Comparison of ENCODE assay signal across 1 cellular context in the genomic region with DNA sequence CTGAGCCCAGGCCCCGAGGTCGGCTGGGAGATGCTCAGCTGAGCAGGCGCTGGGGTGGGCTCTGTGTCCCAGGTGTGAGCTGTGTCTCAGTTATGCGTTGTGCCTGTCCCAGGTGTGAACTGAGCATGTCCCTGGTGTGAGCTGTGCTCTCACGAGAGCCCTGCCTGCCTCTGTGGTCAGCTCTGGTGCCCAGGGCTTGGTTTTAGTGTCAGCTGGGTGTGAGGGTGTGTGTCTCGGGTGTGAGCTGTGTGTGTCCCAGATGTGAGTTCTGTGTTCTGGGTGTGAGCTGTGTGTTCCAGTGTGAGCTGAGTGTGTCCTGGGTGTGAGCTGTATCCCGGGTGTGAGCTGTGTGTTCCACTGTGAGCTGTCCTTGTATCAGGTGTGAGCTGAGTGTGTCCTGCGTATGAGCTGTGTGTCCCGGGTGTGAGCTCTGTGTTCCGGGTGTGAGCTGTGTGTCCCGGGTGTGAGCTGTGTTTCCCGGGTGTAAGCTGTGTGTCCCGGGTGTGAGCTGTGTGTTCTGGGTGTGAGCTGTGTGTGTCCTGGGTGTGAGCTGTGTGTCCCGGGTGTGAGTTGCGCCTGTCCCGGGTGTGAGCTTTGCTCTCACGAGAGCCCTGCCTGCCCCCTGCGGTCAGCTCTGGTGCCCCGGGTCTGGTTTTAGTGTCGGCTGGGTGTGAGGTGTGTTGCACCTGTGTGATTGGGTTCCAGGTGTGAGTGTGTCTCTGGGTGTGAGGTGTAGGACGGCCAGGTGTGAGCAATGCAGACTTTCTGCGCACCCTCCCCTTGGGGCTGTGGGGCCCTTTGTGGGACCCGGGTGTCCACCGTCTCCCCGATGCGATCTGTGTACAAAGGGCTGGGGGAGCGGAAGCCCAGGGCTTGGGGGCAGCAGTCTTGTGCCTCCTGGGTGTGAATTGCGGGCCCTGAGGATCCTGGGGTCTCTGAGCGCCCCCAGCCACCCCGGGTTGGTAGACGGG.
TF ChIP-seq lines count a peak whose summit lies in the region.

No MANE protein-coding gene starts in this region.

TF ChIP-seq in HCT116, 20 proteins besides CTCF, POLR2A, EP300 and RAD21:
- TF ChIP-seq, protein P1, sequence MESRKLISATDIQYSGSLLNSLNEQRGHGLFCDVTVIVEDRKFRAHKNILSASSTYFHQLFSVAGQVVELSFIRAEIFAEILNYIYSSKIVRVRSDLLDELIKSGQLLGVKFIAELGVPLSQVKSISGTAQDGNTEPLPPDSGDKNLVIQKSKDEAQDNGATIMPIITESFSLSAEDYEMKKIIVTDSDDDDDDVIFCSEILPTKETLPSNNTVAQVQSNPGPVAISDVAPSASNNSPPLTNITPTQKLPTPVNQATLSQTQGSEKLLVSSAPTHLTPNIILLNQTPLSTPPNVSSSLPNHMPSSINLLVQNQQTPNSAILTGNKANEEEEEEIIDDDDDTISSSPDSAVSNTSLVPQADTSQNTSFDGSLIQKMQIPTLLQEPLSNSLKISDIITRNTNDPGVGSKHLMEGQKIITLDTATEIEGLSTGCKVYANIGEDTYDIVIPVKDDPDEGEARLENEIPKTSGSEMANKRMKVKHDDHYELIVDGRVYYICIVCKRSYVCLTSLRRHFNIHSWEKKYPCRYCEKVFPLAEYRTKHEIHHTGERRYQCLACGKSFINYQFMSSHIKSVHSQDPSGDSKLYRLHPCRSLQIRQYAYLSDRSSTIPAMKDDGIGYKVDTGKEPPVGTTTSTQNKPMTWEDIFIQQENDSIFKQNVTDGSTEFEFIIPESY (IDR thresholded peaks at IDR 0.05; ENCODE audit: extremely low read depth, insufficient replicate concordance, low read length), result no peak
- TF ChIP-seq CBX3 (IDR thresholded peaks at IDR 0.05; ENCODE audit: low read depth) (no peak), SRF (IDR thresholded peaks at IDR 0.05; ENCODE audit: low read depth) (no peak), ELF1 (IDR thresholded peaks at IDR 0.05; ENCODE audit: borderline replicate concordance, low read depth) (no peak), EZH2phosphoT487 (IDR thresholded peaks at IDR 0.05; ENCODE audit: borderline replicate concordance) (no peak), POLR2AphosphoS5 (IDR thresholded peaks at IDR 0.05; ENCODE audit: low read depth, low read length) (no peak), CEBPB (IDR thresholded peaks at IDR 0.05; ENCODE audit: low read depth) (no peak)
